ENCODE assay signal across 8 cellular contexts in genomic region chr13:109787135-109787954, GRCh38. TPM values are rescaled to one million over a fixed set of nuclear protein-coding genes. Genes with fewer than 3 reads are reported as not detected.
DNase-seq lines count a peak whose midpoint lies in the region; ATAC-seq, FAIRE-seq and TF ChIP-seq lines count a peak whose summit lies in the region.

No MANE protein-coding gene starts in this region.

- H3K27ac ChIP-seq in OCI-LY7 (ENCODE audit: low read depth, low read length, poor library complexity, severe bottlenecking) (peak overlapping the region; percentile 11), adrenal gland (peak overlapping the region in 4 of 5 donors; percentile 77 to 98 (median 86)), psoas muscle (peak overlapping the region; percentile 92)

- no TSS peak for BruUV-seq in OCI-LY7 (replicated peaks; lab: Mats Ljungman, UMichigan)

- H3K4me3 ChIP-seq in OCI-LY7 (ENCODE audit: low read depth, low read length, poor library complexity, severe bottlenecking) (peak overlapping the region; percentile 74), adrenal gland (peak overlapping the region; percentile 38 to 67 (median 50)), psoas muscle (peak overlapping the region; percentile 92)

- no peaks in the 10 kb centered on the region for H3K36me3 ChIP-seq in OCI-LY7 (ENCODE audit: insufficient read depth, low read length)
- H3K36me3 ChIP-seq in adrenal gland (replicated peaks in 1 of 2): peaks cover 0 to 21% of the 10 kb centered on the region in 2 donors
- H3K36me3 ChIP-seq in psoas muscle (ENCODE audit: insufficient read depth in 1 of 2, low read depth in 1 of 2): peaks cover 3 to 17% of the 10 kb centered on the region in 2 donors

- H3K9me3 ChIP-seq in OCI-LY7 (ENCODE audit: low read length) (no peaks in the 10 kb centered on the region), adrenal gland (replicated peaks in 1 of 3) (no peaks in the 10 kb centered on the region), psoas muscle (no peaks in the 10 kb centered on the region)

- TF ChIP-seq CTCF in OCI-LY7 (conservative IDR thresholded peaks at IDR 0.05; ENCODE audit: low read length): no peak
- TF ChIP-seq CTCF in adrenal gland (IDR thresholded peaks at IDR 0.05): no peak
- TF ChIP-seq CTCF in psoas muscle (IDR thresholded peaks at IDR 0.05): no peak

- DNase-seq in stimulated activated CD4-positive, alpha-beta T cell treated with anti-CD3 and anti-CD28 coated beads, Interleukin-2, amount 100 ng/mL, for 24 hours: peak; percentile 36 to 40
- DNase-seq in stimulated activated CD4-positive, alpha-beta T cell treated with anti-CD3 and anti-CD28 coated beads, Interleukin-4, amount 100 ng/mL, for 24 hours: no peak
- DNase-seq in OCI-LY7 (ENCODE audit: low spot score): peak; percentile 25
- DNase-seq in adrenal gland: peak; percentile 43 to 73 (median 56)
- peak; percentile 66 for DNase-seq in left ventricle myocardium superior
- peak; percentile 31 to 63 for DNase-seq in psoas muscle
- no peak for DNase-seq in HTR-8/SVneo (ENCODE audit: insufficient read length, low spot score)

- no peaks in the 10 kb centered on the region for H3K79me2 ChIP-seq in OCI-LY7 (ENCODE audit: insufficient read depth, low read depth, low read length)

- no peaks in the 10 kb centered on the region for H4K20me1 ChIP-seq in OCI-LY7 (ENCODE audit: insufficient read depth, low read length)

- H3K4me1 ChIP-seq in OCI-LY7 (ENCODE audit: insufficient read depth, low read length, poor library complexity, severe bottlenecking): no peaks in the 10 kb centered on the region
- peaks cover 15 to 49% of the 10 kb centered on the region in 2 donors for H3K4me1 ChIP-seq in adrenal gland (replicated peaks in 1 of 2)
- peaks cover 16% of the 10 kb centered on the region for H3K4me1 ChIP-seq in psoas muscle

- ATAC-seq in HG03439 (IDR thresholded peaks at IDR 0.05; ENCODE audit: unreplicated experiment): peak; percentile 10
- ATAC-seq in left ventricle myocardium superior: peak; percentile 34
- ATAC-seq in psoas muscle: peak in 2 of 4 donors; percentile 3 to 19

- POLR2A ChIA-PET in OCI-LY7 (lab: Charles Lee): interaction anchor here (0.7 kb wide), 1 partner anchor 882 kb away, joined by 3 read pairs; no protein-coding TSS in a partner anchor

- no peaks in the 10 kb centered on the region for H3K9me2 ChIP-seq in OCI-LY7 (ENCODE audit: insufficient read depth, low read length)

- no peak for FAIRE-seq in HTR-8/SVneo (lab: Jason Lieb, UNC)

- peak in 1 of 2 donors; percentile 28 for TF ChIP-seq POLR2A in adrenal gland (IDR thresholded peaks at IDR 0.05)

- no peaks in the 10 kb centered on the region for H3K27me3 ChIP-seq in adrenal gland
- peaks cover 0 to 4% (median 0%) of the 10 kb centered on the region in 3 donors for H3K27me3 ChIP-seq in psoas muscle (ENCODE audit: insufficient read depth in 3 of 3, low read length in 2 of 3)

- WGBS in adrenal gland, 4 donors: 0 to 2% (median 1%) methylated on average over 14 to 86 of the region's 86 CpGs
- 0 to 1% (median 1%) methylated on average over 64 to 86 of the region's 86 CpGs for WGBS in psoas muscle, 3 donors

- peak overlapping the region; percentile 55 for H3K4me2 ChIP-seq in OCI-LY7 (ENCODE audit: low read length)

- intact Hi-C loops in OCI-LY7 (cut with micrococcal nuclease; ENCODE audit: unreplicated experiment): loop anchor here (10.0 kb wide), 1 partner anchor 653 kb away; no protein-coding TSS in a partner anchor
- intact Hi-C loops in adrenal gland (cut with DNase I): loop anchor here (5.0 to 10.0 kb wide), 4 partner anchors 73 to 643 kb away; no protein-coding TSS in a partner anchor
- intact Hi-C loops in left ventricle myocardium superior (cut with micrococcal nuclease): loop anchor here (10.0 kb wide), 1 partner anchor 823 kb away; no protein-coding TSS in a partner anchor
- intact Hi-C loops in psoas muscle (cut with DNase I): loop anchor here (2.0 to 10.0 kb wide), 5 partner anchors 173 to 823 kb away; no protein-coding TSS in a partner anchor

- peak overlapping the region; percentile 54; the same call in 1 of the 2 replicates for H2AFZ ChIP-seq in OCI-LY7 (ENCODE audit: low read length)

- CTCF ChIA-PET in OCI-LY7 (lab: Charles Lee; ENCODE audit: unreplicated experiment): no interaction called here

RNA-seq across cellular contexts. Expression of gene IRS2, which starts 1.0 kb away (rescaled TPM):
- 0.63 and 0.77 TPM in 2 replicates for total RNA-seq in OCI-LY7 (2014; rRNA removed; shearing (Covaris generic))
- 2.7 and 2.9 TPM in 2 replicates for total RNA-seq in OCI-LY7 (2022)
- 10 to 100 TPM; 43.4 to 84.2 (median 50.2) TPM for total RNA-seq in adrenal gland
- 10 to 100 TPM; 11.3 to 15.1 (median 12.8) TPM for polyA plus RNA-seq in adrenal gland
- 11.3 TPM for total RNA-seq in left ventricle myocardium superior
- 10 to 100 TPM in 3 of 4 donors, 1 to 10 TPM in 1; 9.3 to 40.8 (median 27.1) TPM for total RNA-seq in psoas muscle
- polyA plus RNA-seq in psoas muscle: 10 to 100 TPM; 13.0 to 31.7 (median 15.5) TPM

Comparison
In these comparisons a context has a peak if more than half of its experiments do, and no peak if none do; other contexts are left out.
1. DNase-seq: peak in stimulated activated CD4-positive, alpha-beta T cell treated with anti-CD3 and anti-CD28 coated beads, Interleukin-2, amount 100 ng/mL, for 24 hours (2 of 2), OCI-LY7 (single experiment), adrenal gland (7 of 7), left ventricle myocardium superior (single experiment) and psoas muscle (2 of 2); none in stimulated activated CD4-positive, alpha-beta T cell treated with anti-CD3 and anti-CD28 coated beads, Interleukin-4, amount 100 ng/mL, for 24 hours (single experiment) and HTR-8/SVneo (single experiment).
2. H3K27ac ChIP-seq: peak in every context shown above with its lines; median percentile 92 in psoas muscle; 86 in adrenal gland; 11 in OCI-LY7.
3. Peak in every context shown above with its lines, with median percentiles within 50 percentile points of each other: H3K4me3 ChIP-seq.